In the genomic region with DNA sequence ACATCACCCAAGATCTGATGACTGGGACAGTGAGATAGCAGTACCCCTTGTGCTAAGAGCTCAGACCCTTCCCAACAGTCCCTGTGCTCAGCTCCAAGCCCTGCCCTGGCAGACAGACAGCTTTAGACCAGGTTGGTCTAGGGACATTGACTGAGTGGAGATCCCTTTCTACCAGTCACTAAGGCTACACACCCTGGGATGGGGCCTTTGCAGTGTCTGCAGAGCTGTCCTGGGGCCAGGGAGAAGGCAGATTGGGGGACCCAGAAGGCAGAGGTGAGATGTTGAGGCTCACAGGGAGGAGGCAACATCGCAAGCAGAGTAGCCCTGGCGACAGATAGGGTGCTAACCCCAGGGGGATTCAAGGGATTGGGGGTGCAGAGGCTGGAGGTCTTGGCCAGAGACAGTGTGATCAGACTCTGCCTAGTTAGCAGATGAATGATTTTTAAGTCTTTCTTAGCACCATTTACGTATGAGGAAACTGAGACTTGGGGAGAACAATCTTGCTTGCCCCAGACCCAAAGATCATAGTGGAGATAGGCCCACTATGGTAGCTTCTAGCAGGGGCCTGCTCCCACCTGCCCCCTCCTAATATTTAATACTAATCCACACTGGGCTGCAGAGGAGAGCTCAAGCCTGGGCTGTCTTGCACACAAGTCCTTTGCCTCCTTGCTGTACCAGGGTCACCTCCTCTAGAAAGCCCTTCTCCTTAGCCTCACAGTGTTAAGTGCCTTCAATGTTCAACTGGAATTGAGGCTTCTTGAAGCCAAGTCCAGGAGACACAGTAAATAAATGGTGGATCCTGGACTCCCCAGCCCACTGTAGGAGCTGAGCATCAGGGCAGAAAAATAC, we compare ENCODE assay signal across 21 cellular contexts. TPM values are rescaled to one million over a fixed set of nuclear protein-coding genes. Genes with fewer than 3 reads are reported as not detected.
A peak's percentile ranks its signal among the peaks of the same experiment; 100 is the strongest.
DNase-seq lines count a peak whose midpoint lies in the region; ATAC-seq, FAIRE-seq and TF ChIP-seq lines count a peak whose summit lies in the region.
"Had no signal": no experiment of that assay in that cellular context is flagged by ENCODE, and none has a peak within 500 bp of the region (broad histone marks: within the 10 kb centered on the region; RNA-seq: fewer than 3 reads in every experiment).

No MANE protein-coding gene starts in this region.

- H3K36me3 ChIP-seq in HepG2 (replicated peaks in 1 of 2; ENCODE audit: control insufficient read depth in 1 of 2, insufficient read depth in 2 of 2, low read length in 2 of 2) (no peaks in the 10 kb centered on the region), right lobe of liver (no peaks in the 10 kb centered on the region), breast epithelium (no peaks in the 10 kb centered on the region)
- peaks cover 0 to 4% (median 0%) of the 10 kb centered on the region in 3 experiments for H3K36me3 ChIP-seq in naive thymus-derived CD4-positive, alpha-beta T cell (ENCODE audit: control insufficient read depth in 2 of 3, insufficient read depth in 3 of 3, low read length in 3 of 3)
- H3K36me3 ChIP-seq: adrenal gland had no signal

- no peak overlapping the region for H4K5ac ChIP-seq in H9 (ENCODE audit: insufficient read length, low read depth, low read length)

- CTCF ChIA-PET in HepG2 (lab: Yijun Ruan, JAX; ENCODE audit: low intra/inter-chr PET ratio, low total read pairs): no interaction called here
- CTCF ChIA-PET in naive thymus-derived CD4-positive, alpha-beta T cell (lab: Charles Lee): interaction anchor here (0.9 kb wide), 1 partner anchor 65 kb away, joined by 3 read pairs; no protein-coding TSS in a partner anchor

- no peak overlapping the region for H3K27ac ChIP-seq in HepG2 (ENCODE audit: extremely low read length, insufficient read depth, low read length)
- H3K27ac ChIP-seq in right lobe of liver: no peak overlapping the region
- H3K27ac ChIP-seq in breast epithelium: peak overlapping the region; percentile 93 to 97
- peak overlapping the region; percentile 22 for H3K27ac ChIP-seq in naive thymus-derived CD4-positive, alpha-beta T cell (ENCODE audit: low read depth, low read length)
- H3K27ac ChIP-seq in H9 (ENCODE audit: insufficient read length, low read depth, low read length): no peak overlapping the region
- H3K27ac ChIP-seq: adrenal gland, SK-N-MC had no signal

- no TSS peak for BruUV-seq in HepG2 (replicated peaks; lab: Mats Ljungman, UMichigan)

- no peak overlapping the region for H2BK20ac ChIP-seq in H9 (ENCODE audit: low read depth, low read length, poor library complexity, severe bottlenecking)

- H3K9me3 ChIP-seq in HepG2 (ENCODE audit: low read length): no peaks in the 10 kb centered on the region
- H3K9me3 ChIP-seq in right lobe of liver: no peaks in the 10 kb centered on the region
- H3K9me3 ChIP-seq in breast epithelium: no peaks in the 10 kb centered on the region
- no peaks in the 10 kb centered on the region for H3K9me3 ChIP-seq in naive thymus-derived CD4-positive, alpha-beta T cell (ENCODE audit: control insufficient read depth in 2 of 3, low read length in 3 of 3)
- H3K9me3 ChIP-seq in H9 (ENCODE audit: control insufficient read depth, low read depth, low read length): no peaks in the 10 kb centered on the region
- H3K9me3 ChIP-seq: adrenal gland had no signal

- H3K79me1 ChIP-seq in H9 (ENCODE audit: insufficient read depth, low read depth, low read length, poor library complexity, severe bottlenecking): no peaks in the 10 kb centered on the region

- H3K4me3 ChIP-seq in HepG2 (replicated peaks in 1 of 3; ENCODE audit: insufficient read depth in 1 of 3, low read depth in 2 of 3, low read length in 3 of 3): no peak overlapping the region
- no peak overlapping the region for H3K4me3 ChIP-seq in right lobe of liver
- no peak overlapping the region for H3K4me3 ChIP-seq in breast epithelium
- H3K4me3 ChIP-seq in naive thymus-derived CD4-positive, alpha-beta T cell (ENCODE audit: low read length): no peak overlapping the region
- H3K4me3 ChIP-seq: adrenal gland, SK-N-MC had no signal

- H3K79me2 ChIP-seq in HepG2 (ENCODE audit: insufficient read depth, low read length): peaks cover 5% of the 10 kb centered on the region
- no peaks in the 10 kb centered on the region for H3K79me2 ChIP-seq in H9 (ENCODE audit: insufficient read depth, low read length)

- no peak overlapping the region for H3T11ph ChIP-seq in H9 (ENCODE audit: low read length)

- 92% methylated on average over 3 of the region's 3 CpGs for WGBS in HepG2 (ENCODE audit: low lambda C conversion rate)
- no CpG with 5 or more reads among the region's 3 CpGs for WGBS in right lobe of liver (ENCODE audit: insufficient coverage, low coverage, low lambda C conversion rate, missing lambda C conversion rate)
- WGBS in H9 (ENCODE audit: extremely low coverage, insufficient read length, low lambda C conversion rate): no CpG with 5 or more reads among the region's 3 CpGs

- H3K27ac Mint-ChIP-seq in naive thymus-derived CD4-positive, alpha-beta T cell: peak overlapping the region in 8 of 9 donors; percentile 14 to 93 (median 68)
- peak overlapping the region in 1 of 3 experiments; percentile 68; a peak in 1 of 7 replicates for H3K27ac Mint-ChIP-seq in H9
- H3K27ac Mint-ChIP-seq: progenitor cell of endocrine pancreas had no signal

- H3K23ac ChIP-seq in H9 (ENCODE audit: insufficient read length, low read depth, low read length): no peak overlapping the region

- H3K4me3 Mint-ChIP-seq in naive thymus-derived CD4-positive, alpha-beta T cell: no peak overlapping the region
- no peak overlapping the region for H3K4me3 Mint-ChIP-seq in H9
- H3K4me3 Mint-ChIP-seq: activated T-cell treated with anti-CD3 and anti-CD28 coated beads, Interleukin-2, amount 50 U/mL, for 4 hours had no signal

- H4K20me1 ChIP-seq in HepG2 (ENCODE audit: insufficient read depth, low read length) (peaks cover 8% of the 10 kb centered on the region; the same call in 1 of the 2 replicates), H9 (ENCODE audit: control insufficient read depth, insufficient read depth, insufficient read length) (no peaks in the 10 kb centered on the region)

- H2BK15ac ChIP-seq in H9 (ENCODE audit: low read depth, low read length): no peak overlapping the region

- in situ Hi-C loops in HepG2 (cut with HindIII; ENCODE audit: extremely low pct_ligation_motif_present, low pct_unique_long_range_greater_than_20kb): no loop called here

- peaks cover 0 to 8% (median 0%) of the 10 kb centered on the region in 11 donors for H3K9me3 Mint-ChIP-seq in naive thymus-derived CD4-positive, alpha-beta T cell
- no peaks in the 10 kb centered on the region; a peak in 3 of 5 replicates for H3K9me3 Mint-ChIP-seq in H9
- H3K9me3 Mint-ChIP-seq: activated T-cell treated with anti-CD3 and anti-CD28 coated beads, Interleukin-2, amount 50 U/mL, for 4 hours had no signal

- H3K27me3 Mint-ChIP-seq in naive thymus-derived CD4-positive, alpha-beta T cell: peaks cover 0 to 2% (median 0%) of the 10 kb centered on the region in 5 donors
- peaks cover 3% of the 10 kb centered on the region; the same call in 1 of the 2 replicates for H3K27me3 Mint-ChIP-seq in H9 (ENCODE audit: low read depth)
- H3K27me3 Mint-ChIP-seq: progenitor cell of endocrine pancreas had no signal

- no peak overlapping the region for H3K4ac ChIP-seq in H9 (ENCODE audit: low read depth, low read length)

- H2BK120ac ChIP-seq in H9 (ENCODE audit: low read depth, low read length, poor library complexity, severe bottlenecking): no peak overlapping the region

- intact Hi-C loops in HepG2 (cut with micrococcal nuclease; ENCODE audit: unreplicated experiment) (no loop called here), right lobe of liver (cut with DNase I) (no loop called here), breast epithelium (cut with DNase I; ENCODE audit: low total_unique reads) (no loop called here)
- intact Hi-C loops in naive thymus-derived CD4-positive, alpha-beta T cell (cut with micrococcal nuclease): loop anchor here in 1 of 2 donors (10.0 kb wide), 1 partner anchor 656 kb away; a partner anchor contains a TSS

- peaks cover 45% of the 10 kb centered on the region for H3K4me1 ChIP-seq in HepG2 (ENCODE audit: insufficient read depth, low read length)
- peaks cover 0 to 16% (median 6%) of the 10 kb centered on the region in 4 donors for H3K4me1 ChIP-seq in right lobe of liver
- peaks cover 8 to 9% of the 10 kb centered on the region in 2 donors for H3K4me1 ChIP-seq in breast epithelium
- H3K4me1 ChIP-seq in naive thymus-derived CD4-positive, alpha-beta T cell (ENCODE audit: control insufficient read depth in 2 of 2, insufficient read depth in 2 of 2, low read length in 2 of 2): peaks cover 5 to 10% of the 10 kb centered on the region in 2 donors
- H3K4me1 ChIP-seq in H9 (ENCODE audit: insufficient read depth, low read length): no peaks in the 10 kb centered on the region

- TF ChIP-seq EP300 in HepG2 (IDR thresholded peaks at IDR 0.05; ENCODE audit: low read depth in 2 of 2, low read length in 2 of 2) (no peak), HepG2 (CRISPR knock-in tag; IDR thresholded peaks at IDR 0.05; ENCODE audit: borderline replicate concordance) (no peak)

- H3K36me3 Mint-ChIP-seq in naive thymus-derived CD4-positive, alpha-beta T cell: peaks cover 0 to 10% (median 0%) of the 10 kb centered on the region in 5 donors
- no peaks in the 10 kb centered on the region; a peak in 1 of 7 replicates for H3K36me3 Mint-ChIP-seq in H9 (ENCODE audit: insufficient read depth in 1 of 3, low read depth in 3 of 3)

- H3K18ac ChIP-seq in H9 (ENCODE audit: insufficient read length, low read depth, low read length): no peak overlapping the region

- POLR2A ChIA-PET in HepG2 (lab: Yijun Ruan, JAX): interaction anchor here (0.6 kb wide), 1 partner anchor 32 kb away, joined by 3 read pairs; a partner anchor contains a TSS
- POLR2A ChIA-PET in naive thymus-derived CD4-positive, alpha-beta T cell (lab: Charles Lee): interaction anchor here (0.5 to 10.2 kb wide), 6 partner anchors 7 to 132 kb away, joined by 3 to 251 read pairs (median 86); a partner anchor contains a TSS

- no peak overlapping the region for H2BK12ac ChIP-seq in H9 (ENCODE audit: insufficient read length, low read depth, low read length)

- TF ChIP-seq CTCF in HepG2 (CRISPR knock-in tag; IDR thresholded peaks at IDR 0.05) (no peak), right lobe of liver (IDR thresholded peaks at IDR 0.05) (no peak), breast epithelium (IDR thresholded peaks at IDR 0.05) (no peak), H9 (conservative IDR thresholded peaks at IDR 0.05) (no peak)

- H3K27me3 ChIP-seq in HepG2 (ENCODE audit: control insufficient read depth in 1 of 2, insufficient read depth in 2 of 2, low read length in 2 of 2) (no peaks in the 10 kb centered on the region; a peak in 1 of 5 replicates), right lobe of liver (no peaks in the 10 kb centered on the region), breast epithelium (no peaks in the 10 kb centered on the region), H9 (ENCODE audit: insufficient read depth, low read length) (no peaks in the 10 kb centered on the region)
- H3K27me3 ChIP-seq in naive thymus-derived CD4-positive, alpha-beta T cell (ENCODE audit: control insufficient read depth in 2 of 2, insufficient read depth in 2 of 2, low read length in 2 of 2): no peaks in the 10 kb centered on the region
- H3K27me3 ChIP-seq: adrenal gland had no signal

- peaks cover 4% of the 10 kb centered on the region for H3K23me2 ChIP-seq in H9 (ENCODE audit: insufficient read length, low read depth, low read length, poor library complexity, severe bottlenecking)

- no peak overlapping the region for H4K91ac ChIP-seq in H9 (ENCODE audit: insufficient read length, low read depth, low read length)

- H3K4me2 ChIP-seq in HepG2 (ENCODE audit: low read depth, low read length) (no peak overlapping the region), H9 (ENCODE audit: insufficient read depth, insufficient read length, low read length) (no peak overlapping the region)

- no peak overlapping the region for H2BK5ac ChIP-seq in H9 (ENCODE audit: insufficient read length, low read length)

- peak; percentile 3; the same call in 2 of the 3 replicates for ATAC-seq in HepG2
- ATAC-seq in right lobe of liver: no peak
- ATAC-seq in naive thymus-derived CD4-positive, alpha-beta T cell: no peak
- ATAC-seq in HG03520 (IDR thresholded peaks at IDR 0.05; ENCODE audit: unreplicated experiment): no peak
- ATAC-seq in GM19467 (IDR thresholded peaks at IDR 0.05; ENCODE audit: unreplicated experiment): no peak
- ATAC-seq: activated T-cell treated with anti-CD3 and anti-CD28 coated beads, Interleukin-2, amount 50 U/mL, for 4 hours; PC-3 had no signal

- no peak overlapping the region for H3K56ac ChIP-seq in H9 (ENCODE audit: insufficient read length, low read depth, low read length)

- peaks cover 19 to 37% (median 24%) of the 10 kb centered on the region in 7 donors for H3K4me1 Mint-ChIP-seq in naive thymus-derived CD4-positive, alpha-beta T cell
- peaks cover 13 to 20% of the 10 kb centered on the region in 2 experiments for H3K4me1 Mint-ChIP-seq in H9

- H3K9ac ChIP-seq in HepG2 (ENCODE audit: insufficient read depth, low read depth, low read length) (no peak overlapping the region), H9 (ENCODE audit: extremely low read depth, insufficient read length, low read length) (no peak overlapping the region)

- no peak overlapping the region for H4K8ac ChIP-seq in H9 (replicated peaks; ENCODE audit: insufficient read length, low read depth, low read length)

- FAIRE-seq in HepG2 (lab: Jason Lieb, UNC): no peak
- FAIRE-seq: D721Med, endometrium, HTR-8/SVneo, urothelium cell line had no signal

- no peak overlapping the region for H3K14ac ChIP-seq in H9 (ENCODE audit: insufficient read depth, low read length)

- no peak overlapping the region for H2AFZ ChIP-seq in HepG2 (ENCODE audit: low read length)
- H2AFZ ChIP-seq in H9 (ENCODE audit: low read length): no peak overlapping the region

- TF ChIP-seq POLR2A in HepG2 (IDR thresholded peaks at IDR 0.05; ENCODE audit: insufficient read depth in 1 of 2, low read depth in 2 of 2, low read length in 2 of 2): no peak
- TF ChIP-seq POLR2A in right lobe of liver (IDR thresholded peaks at IDR 0.05): no peak
- TF ChIP-seq POLR2A in breast epithelium (IDR thresholded peaks at IDR 0.05): no peak

- DNase-seq in HepG2 (ENCODE audit: low spot score): no peak
- DNase-seq in right lobe of liver: no peak
- DNase-seq in breast epithelium (ENCODE audit: low spot score in 2 of 2): no peak
- DNase-seq in naive thymus-derived CD4-positive, alpha-beta T cell: no peak
- DNase-seq in H9: no peak
- DNase-seq in NOMO-1 (lab: John Stamatoyannopoulos, UW; ENCODE audit: unreplicated experiment in 2 of 2): no peak
- DNase-seq: activated T-cell treated with anti-CD3 and anti-CD28 coated beads, Interleukin-2, amount 50 U/mL, for 4 hours; adrenal gland; foreskin melanocyte; GOT3; NCI-H187; PC-3; stimulated activated naive CD4-positive, alpha-beta T cell treated with Interleukin-2 at 50 U/mL for 16 hours had no signal

- no peak for TF ChIP-seq RAD21 in HepG2 (CRISPR knock-in tag; IDR thresholded peaks at IDR 0.05)

- no peak overlapping the region for H2AK5ac ChIP-seq in H9 (ENCODE audit: insufficient read length, low read length)

RNA-seq across cellular contexts. Expression of a gene that starts 32.6 kb away (rescaled TPM):
- 37.5 and 52.4 TPM in 2 replicates for total RNA-seq in HepG2 (2016; rRNA removed; fragmentation: Illumina TruSeq; extraction: Trizol)
- total RNA-seq in HepG2 (2016; cell fraction: cytosol; rRNA removed; fragmentation: Illumina TruSeq; extraction: Trizol; ENCODE audit: low read depth): 5.9 and 6.0 TPM in 2 replicates
- total RNA-seq in HepG2 (2016; cell fraction: insoluble cytoplasmic fraction; rRNA removed; fragmentation: Illumina TruSeq; extraction: Trizol): 39.9 and 50.0 TPM in 2 replicates
- 15.6 and 17.9 TPM in 2 replicates for total RNA-seq in HepG2 (2016; cell fraction: membrane; rRNA removed; fragmentation: Illumina TruSeq; extraction: Trizol)
- 19.5 and 22.8 TPM in 2 replicates for total RNA-seq in HepG2 (2016; cell fraction: nucleus; rRNA removed; fragmentation: Illumina TruSeq; extraction: Trizol)
- polyA plus RNA-seq in HepG2 (2011; rRNA removed): 16.1 and 20.1 TPM in 2 replicates
- 12.5 and 16.0 TPM in 2 replicates for polyA plus RNA-seq in HepG2 (2011; cell fraction: cytosol; rRNA removed)
- 7.8 and 11.5 TPM in 2 replicates for polyA plus RNA-seq in HepG2 (2011; cell fraction: nucleus; rRNA removed)
- 23.1 and 26.3 TPM in 2 replicates for polyA plus RNA-seq in HepG2 (2012)
- polyA plus RNA-seq in HepG2 (2016; cell fraction: cytosol; fragmentation: Illumina TruSeq; extraction: Trizol; ENCODE audit: low read depth): 10.2 and 11.1 TPM in 2 replicates
- polyA plus RNA-seq in HepG2 (2016; cell fraction: insoluble cytoplasmic fraction; fragmentation: Illumina TruSeq; extraction: Trizol; ENCODE audit: low read depth): 61.1 and 65.6 TPM in 2 replicates
- 16.9 and 18.1 TPM in 2 replicates for polyA plus RNA-seq in HepG2 (2016; cell fraction: membrane; fragmentation: Illumina TruSeq; extraction: Trizol; ENCODE audit: low read depth)
- polyA plus RNA-seq in HepG2 (2016; cell fraction: nucleus; fragmentation: Illumina TruSeq; extraction: Trizol; ENCODE audit: insufficient read depth, low read depth): 34.4 and 36.9 TPM in 2 replicates
- 9.7 and 17.6 TPM in 2 replicates for polyA minus RNA-seq in HepG2 (2011; rRNA and poly(A)+ RNA removed; ENCODE audit: low replicate concordance)
- 12.7 and 20.2 TPM in 2 replicates for polyA minus RNA-seq in HepG2 (2011; cell fraction: cytosol; rRNA and poly(A)+ RNA removed)
- 7.2 and 8.7 TPM in 2 replicates for polyA minus RNA-seq in HepG2 (2011; cell fraction: nucleus; rRNA and poly(A)+ RNA removed)
- total RNA-seq in right lobe of liver: 10 to 100 TPM; 17.4 to 36.9 (median 20.1) TPM
- 10 to 100 TPM; 32.3 to 40.5 (median 32.8) TPM for total RNA-seq in breast epithelium
- 10 to 100 TPM; 45.7 to 56.4 (median 52.5) TPM for total RNA-seq in naive thymus-derived CD4-positive, alpha-beta T cell
- polyA plus RNA-seq in naive thymus-derived CD4-positive, alpha-beta T cell: 100 to 1,000 TPM in 1 of 2 donors, 10 to 100 TPM in 1; 85.3 to 135 TPM
- 51.2 and 52.4 TPM in 2 replicates for total RNA-seq in H9 (2021)

Comparison
In these comparisons a context has a peak if more than half of its experiments do, and no peak if none do; other contexts are left out.
1. H3K27ac ChIP-seq: peak in breast epithelium (2 of 2) and naive thymus-derived CD4-positive, alpha-beta T cell (single experiment); none in HepG2 (single experiment), right lobe of liver (0 of 3) and H9 (single experiment).